8 cellular contexts compared by ENCODE assay signal in genomic region chr2:149587950-149588487, GRCh38. TPM values are rescaled to one million over a fixed set of nuclear protein-coding genes. Genes with fewer than 3 reads are reported as not detected.
DNase-seq lines count a peak whose midpoint lies in the region; ATAC-seq and TF ChIP-seq lines count a peak whose summit lies in the region.

No MANE protein-coding gene starts in this region.

- peak overlapping the region; percentile 79 for H3K4me2 ChIP-seq in SK-N-SH

- peak; percentile 25 for ATAC-seq in HG02798 (IDR thresholded peaks at IDR 0.05; ENCODE audit: poor library complexity, unreplicated experiment)

- H3F3A ChIP-seq in SK-N-SH (replicated peaks; ENCODE audit: insufficient read depth) = peaks cover under 1% of the 10 kb centered on the region

- peak overlapping the region; percentile 98 for H3K9ac ChIP-seq in SK-N-SH

- H3K9me2 ChIP-seq in SK-N-SH = no peaks in the 10 kb centered on the region

- no peaks in the 10 kb centered on the region for H3K9me3 ChIP-seq in SK-N-SH

- 4% methylated on average over 10 of the region's 10 CpGs for WGBS in SK-N-SH (ENCODE audit: low lambda C conversion rate)

- H3K4me1 Mint-ChIP-seq in glutamatergic neuron (ENCODE audit: low read depth, unreplicated experiment) = peaks cover 9% of the 10 kb centered on the region
- peaks cover 37% of the 10 kb centered on the region for H3K4me1 Mint-ChIP-seq in stimulated activated naive CD8-positive, alpha-beta T cell treated with anti-CD3 and anti-CD28 coated beads, Interleukin-15, Interleukin-2, amounts not matched to agents 100 ng/mL and 50 ng/mL, for 24 hours (ENCODE audit: low read depth)

- H2AFZ ChIP-seq in SK-N-SH (ENCODE audit: low read depth) = peak overlapping the region; percentile 80

- no peak for TF ChIP-seq CTCF in SK-N-SH (IDR thresholded peaks at IDR 0.05)
- no peak for TF ChIP-seq CTCF in glutamatergic neuron (IDR thresholded peaks at IDR 0.05; ENCODE audit: partially characterized antibody, unreplicated experiment)

- H3K9me3 Mint-ChIP-seq in glutamatergic neuron (ENCODE audit: unreplicated experiment) = peaks cover 12% of the 10 kb centered on the region
- no peaks in the 10 kb centered on the region for H3K9me3 Mint-ChIP-seq in stimulated activated naive CD8-positive, alpha-beta T cell treated with anti-CD3 and anti-CD28 coated beads, Interleukin-15, Interleukin-2, amounts not matched to agents 100 ng/mL and 50 ng/mL, for 24 hours

- POLR2A ChIA-PET in SK-N-SH (lab: Yijun Ruan, JAX) = interaction anchor here (1.4 kb wide), 1 partner anchor 896 kb away, joined by 4 read pairs; no protein-coding TSS in a partner anchor

- TF ChIP-seq RAD21 in SK-N-SH (IDR thresholded peaks at IDR 0.05; ENCODE audit: low read length) = no peak

- H3K27me3 Mint-ChIP-seq in glutamatergic neuron (ENCODE audit: unreplicated experiment) = peaks cover 12% of the 10 kb centered on the region
- peaks cover 26% of the 10 kb centered on the region for H3K27me3 Mint-ChIP-seq in stimulated activated naive CD8-positive, alpha-beta T cell treated with anti-CD3 and anti-CD28 coated beads, Interleukin-15, Interleukin-2, amounts not matched to agents 100 ng/mL and 50 ng/mL, for 24 hours

- H3K4me3 ChIP-seq in SK-N-SH (ENCODE audit: low read depth in 2 of 2, low read length in 1 of 2) = peak overlapping the region; percentile 63 to 85

- peak overlapping the region; percentile 99 for H3K4me3 Mint-ChIP-seq in glutamatergic neuron (ENCODE audit: unreplicated experiment)
- peak overlapping the region; percentile 99 for H3K4me3 Mint-ChIP-seq in stimulated activated naive CD8-positive, alpha-beta T cell treated with anti-CD3 and anti-CD28 coated beads, Interleukin-15, Interleukin-2, amounts not matched to agents 100 ng/mL and 50 ng/mL, for 24 hours

- H3K27ac ChIP-seq in SK-N-SH (ENCODE audit: low read depth in 2 of 2, low read length in 1 of 2) = peak overlapping the region; percentile 74 to 97

- no peaks in the 10 kb centered on the region for H3K27me3 ChIP-seq in SK-N-SH (ENCODE audit: insufficient read depth)

- peak; percentile 41 for DNase-seq in NCI-H2171 treated with DMSO at 0.1 percent for 48 hours (lab: John Stamatoyannopoulos, UW)
- DNase-seq in NCI-H2171 (lab: John Stamatoyannopoulos, UW) = no peak
- DNase-seq in SK-N-SH = peak; percentile 15
- no peak for DNase-seq in glutamatergic neuron
- no peak for DNase-seq in NCI-H446 (lab: John Stamatoyannopoulos, UW)
- no peak for DNase-seq in mesenteric fat pad (ENCODE audit: low spot score)

- no peaks in the 10 kb centered on the region for H4K20me1 ChIP-seq in SK-N-SH (ENCODE audit: insufficient read depth)

- no peaks in the 10 kb centered on the region for H3K36me3 Mint-ChIP-seq in glutamatergic neuron (ENCODE audit: unreplicated experiment)
- peaks cover 29% of the 10 kb centered on the region for H3K36me3 Mint-ChIP-seq in stimulated activated naive CD8-positive, alpha-beta T cell treated with anti-CD3 and anti-CD28 coated beads, Interleukin-15, Interleukin-2, amounts not matched to agents 100 ng/mL and 50 ng/mL, for 24 hours (ENCODE audit: low read depth)

- H3K36me3 ChIP-seq in SK-N-SH (replicated peaks in 1 of 2; ENCODE audit: control insufficient read depth in 1 of 2, insufficient read depth in 2 of 2, low read length in 1 of 2) = peaks cover 25 to 27% of the 10 kb centered on the region in 2 experiments

- H3K27ac Mint-ChIP-seq in glutamatergic neuron (ENCODE audit: unreplicated experiment) = peak overlapping the region; percentile 100
- H3K27ac Mint-ChIP-seq in stimulated activated naive CD8-positive, alpha-beta T cell treated with anti-CD3 and anti-CD28 coated beads, Interleukin-15, Interleukin-2, amounts not matched to agents 100 ng/mL and 50 ng/mL, for 24 hours = peak overlapping the region; percentile 100

- peaks cover 5 to 19% of the 10 kb centered on the region in 2 experiments; a peak in 3 of 4 replicates for H3K4me1 ChIP-seq in SK-N-SH (ENCODE audit: control insufficient read depth in 1 of 2, insufficient read depth in 2 of 2, low read depth in 1 of 2, low read length in 1 of 2)

- CTCF ChIA-PET in SK-N-SH (lab: Yijun Ruan, JAX) = interaction anchor here (0.9 to 2.6 kb wide), 4 partner anchors 10 to 1650 kb away, joined by 4 to 18 read pairs (median 6); no protein-coding TSS in a partner anchor

- peaks cover 44% of the 10 kb centered on the region for H3K79me2 ChIP-seq in SK-N-SH (ENCODE audit: insufficient read depth)

- TF ChIP-seq EP300 in SK-N-SH (IDR thresholded peaks at IDR 0.05; ENCODE audit: borderline replicate concordance in 1 of 2, low read depth in 1 of 2, low read length in 1 of 2) = no peak

TF ChIP-seq in SK-N-SH, 30 proteins besides CTCF, POLR2A, EP300 and RAD21:
- TF ChIP-seq MXI1 (IDR thresholded peaks at IDR 0.05; ENCODE audit: low read depth, low read length) (0 out of 2 replicates have a peak, but pooled peaks have one; percentile 44), RXRA (IDR thresholded peaks at IDR 0.05; ENCODE audit: borderline replicate concordance, low read depth) (no peak)

RNA-seq across cellular contexts. Expression of gene MMADHC, which starts 0.4 kb away (rescaled TPM):
- polyA plus RNA-seq in SK-N-SH (2012; rRNA removed) = 40.4 and 45.1 TPM in 2 replicates
- 61.8 and 81.5 TPM in 2 replicates for polyA plus RNA-seq in SK-N-SH (2012; cell fraction: cytosol; rRNA removed)
- 11.3 and 27.8 TPM in 2 replicates for polyA plus RNA-seq in SK-N-SH (2012; cell fraction: nucleus; rRNA removed)
- total RNA-seq in glutamatergic neuron (ENCODE audit: unreplicated experiment) = 74.3 TPM
- 82.5 TPM for total RNA-seq in mesenteric fat pad

Comparison
In these comparisons a context has a peak if more than half of its experiments do, and no peak if none do; other contexts are left out.
1. DNase-seq: peak in NCI-H2171 treated with DMSO at 0.1 percent for 48 hours (single experiment) and SK-N-SH (single experiment); none in NCI-H2171 (single experiment), glutamatergic neuron (single experiment), NCI-H446 (0 of 2) and mesenteric fat pad (single experiment).